In the genomic region with DNA sequence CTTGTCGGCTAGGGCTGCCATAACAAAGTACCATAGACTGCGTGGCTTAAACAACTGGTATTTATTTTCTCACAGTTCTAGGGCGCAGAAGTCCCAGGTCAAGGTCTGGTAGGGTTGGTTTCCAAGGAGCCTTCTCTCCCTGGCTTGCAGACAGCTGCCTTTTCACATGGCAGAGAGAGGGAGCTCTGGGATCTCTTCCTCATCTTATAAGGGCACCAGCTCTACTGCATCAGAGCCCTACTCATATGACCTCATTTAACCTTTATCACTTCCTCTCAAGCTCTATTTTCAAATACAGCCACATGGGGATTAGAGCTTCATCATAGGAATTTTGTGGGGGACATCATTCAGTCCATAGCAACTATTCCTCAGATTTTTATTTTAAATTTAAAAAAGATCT, we compare ENCODE assay signal across 20 cellular contexts. TPM values are rescaled to one million over a fixed set of nuclear protein-coding genes. Genes with fewer than 3 reads are reported as not detected.
DNase-seq lines count a peak whose midpoint lies in the region; ATAC-seq, FAIRE-seq and TF ChIP-seq lines count a peak whose summit lies in the region.
"Had no signal": no experiment of that assay in that cellular context is flagged by ENCODE, and none has a peak within 500 bp of the region (broad histone marks: within the 10 kb centered on the region; RNA-seq: fewer than 3 reads in every experiment).

No MANE protein-coding gene starts in this region.

- H3K4me1 ChIP-seq in Karpas-422 (ENCODE audit: low read length) (no peaks in the 10 kb centered on the region), left lung (peaks cover 0 to 8% of the 10 kb centered on the region in 2 donors), small intestine (ENCODE audit: control insufficient read depth in 2 of 2, insufficient read depth in 1 of 2, low read depth in 1 of 2, low read length in 1 of 2) (no peaks in the 10 kb centered on the region)
- H3K4me1 ChIP-seq: esophagus squamous epithelium, thyroid gland had no signal

- H3K4me2 ChIP-seq in Karpas-422 (ENCODE audit: low read depth, low read length, poor library complexity, severe bottlenecking), result peak overlapping the region; percentile 11
- H3K4me2 ChIP-seq: smooth muscle cell had no signal

- TF ChIP-seq CTCF in left lung (IDR thresholded peaks at IDR 0.05), result no peak

- 53 to 60% (median 59%) methylated on average over 3 of the region's 3 CpGs for WGBS in small intestine, 3 donors

- H2AFZ ChIP-seq in Karpas-422 (ENCODE audit: low read length), result no peak overlapping the region
- H2AFZ ChIP-seq: parathyroid adenoma had no signal

- ATAC-seq in left lung (peak; percentile 27), GM18907 (IDR thresholded peaks at IDR 0.05; ENCODE audit: unreplicated experiment) (no peak), HG03196 (IDR thresholded peaks at IDR 0.05; ENCODE audit: unreplicated experiment) (no peak)
- ATAC-seq: CD8-positive, alpha-beta T cell; stimulated activated effector memory CD8-positive, alpha-beta T cell treated with anti-CD3 and anti-CD28 coated beads, Interleukin-12 subunit alpha, Interleukin-12 subunit beta, amount 100 ng/mL, for 72 hours had no signal

- no peak overlapping the region for H3K9ac ChIP-seq in Karpas-422 (ENCODE audit: low read length)
- H3K9ac ChIP-seq: parathyroid adenoma had no signal

- H3K79me2 ChIP-seq in Karpas-422 (ENCODE audit: low read length), result no peaks in the 10 kb centered on the region
- H3K79me2 ChIP-seq: parathyroid adenoma had no signal

- intact Hi-C loops in left lung (cut with DNase I), result no loop called here

- FAIRE-seq in small intestine (lab: Jason Lieb, UNC), result no peak

- DNase-seq in ELR (ENCODE audit: low read depth) (peak; percentile 31), Karpas-422 (no peak), SKM-1 (lab: John Stamatoyannopoulos, UW; ENCODE audit: unreplicated experiment) (peak; percentile 18), left lung (no peak), small intestine (no peak)
- DNase-seq: activated CD4-positive, alpha-beta T cell treated with anti-CD3 and anti-CD28 coated beads, Interleukin-2, amount 50 U/mL, for 1 hour; activated naive CD8-positive, alpha-beta T cell treated with anti-CD3 and anti-CD28 coated beads for 36 hours; activated T-cell treated with anti-CD3 and anti-CD28 coated beads, Interleukin-2, amount 50 U/mL, for 1 hour; CD8-positive, alpha-beta T cell; dorsolateral prefrontal cortex; esophagus squamous epithelium; NCI-H2029 treated with DMSO at 0.1 percent for 48 hours; NCI-H774; thyroid gland had no signal

- H3K9me2 ChIP-seq in Karpas-422 (replicated peaks; ENCODE audit: insufficient read depth, low read length), result no peaks in the 10 kb centered on the region

- H3K36me3 ChIP-seq in Karpas-422 (ENCODE audit: insufficient read depth, low read length), result no peaks in the 10 kb centered on the region
- no peaks in the 10 kb centered on the region for H3K36me3 ChIP-seq in left lung
- no peaks in the 10 kb centered on the region for H3K36me3 ChIP-seq in small intestine (ENCODE audit: control insufficient read depth in 2 of 2, insufficient read depth in 2 of 2, low read length in 2 of 2)
- H3K36me3 ChIP-seq: esophagus squamous epithelium, thyroid gland had no signal

- no peak overlapping the region for H3K27ac ChIP-seq in Karpas-422 (ENCODE audit: low read length)
- H3K27ac ChIP-seq in left lung, result no peak overlapping the region
- H3K27ac ChIP-seq in small intestine (ENCODE audit: low read depth in 1 of 2, low read length in 1 of 2), result no peak overlapping the region
- H3K27ac ChIP-seq: dorsolateral prefrontal cortex, esophagus squamous epithelium, parathyroid adenoma, thyroid gland had no signal

- no peaks in the 10 kb centered on the region for H3K27me3 ChIP-seq in Karpas-422 (ENCODE audit: low read length)
- H3K27me3 ChIP-seq in left lung, result peaks cover 0 to 8% of the 10 kb centered on the region in 2 donors
- H3K27me3 ChIP-seq in small intestine (ENCODE audit: control insufficient read depth in 2 of 2, insufficient read depth in 2 of 2, low read length in 2 of 2), result peaks cover 0 to 4% of the 10 kb centered on the region in 2 donors
- H3K27me3 ChIP-seq: thyroid gland had no signal

- no peaks in the 10 kb centered on the region for H4K20me1 ChIP-seq in Karpas-422 (ENCODE audit: insufficient read depth, low read depth, low read length)

- H3K4me3 ChIP-seq in Karpas-422 (ENCODE audit: low read length) (no peak overlapping the region), left lung (no peak overlapping the region), small intestine (ENCODE audit: low read depth in 1 of 2, low read length in 2 of 2) (no peak overlapping the region)
- H3K4me3 ChIP-seq: dorsolateral prefrontal cortex, esophagus squamous epithelium, smooth muscle cell, thyroid gland had no signal

- H3K9me3 ChIP-seq in Karpas-422 (ENCODE audit: low read length) (no peaks in the 10 kb centered on the region), left lung (no peaks in the 10 kb centered on the region), small intestine (ENCODE audit: control insufficient read depth, low read depth) (no peaks in the 10 kb centered on the region)
- H3K9me3 ChIP-seq: esophagus squamous epithelium, thyroid gland had no signal

RNA-seq across cellular contexts. Expression of a gene that starts 17.6 kb away (rescaled TPM):
- not detected in 2 replicates for total RNA-seq in Karpas-422 (2014; rRNA removed; shearing (Covaris generic); ENCODE audit: low replicate concordance)
- not detected for total RNA-seq in left lung
- polyA plus RNA-seq in small intestine, result not detected
- total RNA-seq: activated naive CD8-positive, alpha-beta T cell treated with anti-CD3 and anti-CD28 coated beads for 36 hours; CD8-positive, alpha-beta T cell; esophagus squamous epithelium; G401; thyroid gland had no signal

RNA-seq across cellular contexts. Expression of a gene that starts 20.3 kb away (rescaled TPM):
- total RNA-seq in Karpas-422 (2014; rRNA removed; shearing (Covaris generic); ENCODE audit: low replicate concordance), result 69.4 and 135 TPM in 2 replicates
- total RNA-seq in left lung, result 10 to 100 TPM; 54.3 to 67.4 TPM
- 10 to 100 TPM; 20.0 to 30.9 (median 27.5) TPM for polyA plus RNA-seq in small intestine

Comparison
In these comparisons a context has a peak if more than half of its experiments do, and no peak if none do; other contexts are left out.
1. DNase-seq: peak in ELR (single experiment) and SKM-1 (single experiment); none in Karpas-422 (single experiment), left lung (0 of 2) and small intestine (single experiment).